In the genomic region with DNA sequence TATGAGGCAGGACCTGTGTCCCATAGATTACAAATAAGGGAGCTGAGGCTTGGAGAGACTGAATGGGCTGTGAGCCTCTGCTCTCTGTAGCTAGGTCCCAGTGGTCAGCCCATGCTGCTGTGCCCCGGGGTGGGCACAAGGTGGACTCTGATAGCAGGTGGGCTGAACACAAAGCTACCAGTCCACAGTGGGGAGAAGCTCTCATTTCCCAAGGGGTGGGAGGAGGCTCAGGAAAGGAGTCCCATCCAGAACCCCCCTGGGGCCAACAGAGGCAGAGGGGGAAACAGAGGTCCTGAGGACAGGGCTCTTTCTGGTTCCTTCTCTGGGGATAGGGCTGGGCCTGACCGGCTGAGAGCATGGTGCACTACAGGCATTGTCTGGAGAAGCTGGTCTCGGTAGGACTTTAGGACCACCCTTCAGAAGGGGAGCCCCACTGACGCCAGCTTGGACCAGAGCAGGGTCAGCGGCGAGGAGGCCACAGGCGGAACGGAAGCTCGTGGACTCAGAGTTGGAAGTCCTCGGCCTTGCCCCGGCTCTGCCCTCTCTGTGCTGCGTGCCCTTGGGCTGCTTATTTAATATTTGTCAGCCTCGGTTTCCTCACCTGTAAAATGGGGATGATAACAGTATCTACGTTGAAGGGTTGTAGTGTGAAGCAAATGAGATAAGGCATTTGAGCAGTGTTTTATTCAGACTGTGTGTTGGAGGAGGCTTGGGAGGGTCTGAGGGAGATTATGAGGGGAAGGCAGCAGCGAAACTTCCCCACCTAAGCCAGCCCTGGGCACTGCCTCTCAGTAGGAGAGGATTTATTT, we compare ENCODE assay signal across 21 cellular contexts. TPM values are rescaled to one million over a fixed set of nuclear protein-coding genes. Genes with fewer than 3 reads are reported as not detected.
DNase-seq lines count a peak whose midpoint lies in the region; ATAC-seq and TF ChIP-seq lines count a peak whose summit lies in the region.
"Had no signal": no experiment of that assay in that cellular context is flagged by ENCODE, and none has a peak within 500 bp of the region (broad histone marks: within the 10 kb centered on the region; RNA-seq: fewer than 3 reads in every experiment).

No MANE protein-coding gene starts in this region.

- in situ Hi-C loops in Panc1 (cut with HindIII; ENCODE audit: low pct_unique_long_range_greater_than_20kb, low sequenced_read_pairs), result no loop called here

- H3K27me3 ChIP-seq in Panc1 (ENCODE audit: control insufficient read depth, insufficient read depth, low read length), result no peaks in the 10 kb centered on the region
- H3K27me3 ChIP-seq in sigmoid colon, result no peaks in the 10 kb centered on the region
- H3K27me3 ChIP-seq: Peyer's patch had no signal

- no peak overlapping the region for H3K4me3 ChIP-seq in Panc1 (ENCODE audit: low read depth in 2 of 2, low read length in 2 of 2)
- H3K4me3 ChIP-seq in sigmoid colon, result no peak overlapping the region
- H3K4me3 ChIP-seq: Peyer's patch, SK-N-MC had no signal

- intact Hi-C loops in Panc1 (cut with micrococcal nuclease; ENCODE audit: unreplicated experiment), result loop anchor here (10.0 kb wide), 1 partner anchor 58 kb away; no protein-coding TSS in a partner anchor
- intact Hi-C loops in sigmoid colon (cut with DNase I), result no loop called here

- DNase-seq in activated effector memory CD4-positive, alpha-beta T cell treated with anti-CD3 and anti-CD28 coated beads, Interleukin-2, amount 50 U/mL, for 16 hours, result peak; percentile 48
- no peak for DNase-seq in activated effector memory CD4-positive, alpha-beta T cell treated with Interleukin-2 at 50 U/mL for 16 hours
- DNase-seq in Panc1 (ENCODE audit: low read depth, low spot score) (no peak), mesenteric fat pad (ENCODE audit: low spot score) (peak; percentile 62), sigmoid colon (peak; percentile 58), amygdala (lab: John Stamatoyannopoulos, UW) (no peak)
- DNase-seq: CD4-positive, CD25-positive, alpha-beta regulatory T cell; H9; IMR-90; NCI-H1048; NCI-H1417 treated with DMSO at 0.1 percent for 48 hours; NCI-H226; Peyer's patch; SIG-M5 had no signal

- CTCF ChIA-PET in Panc1 (lab: Charles Lee), result interaction anchor here (0.6 kb wide), 1 partner anchor 11 kb away, joined by 3 read pairs; no protein-coding TSS in a partner anchor

- no peaks in the 10 kb centered on the region for H3K9me3 ChIP-seq in Panc1 (ENCODE audit: control insufficient read depth, insufficient read depth, low read depth, low read length)
- no peaks in the 10 kb centered on the region for H3K9me3 ChIP-seq in sigmoid colon
- H3K9me3 ChIP-seq: Peyer's patch had no signal

- H3K36me3 ChIP-seq in Panc1 (ENCODE audit: control insufficient read depth, insufficient read depth, low read length) (no peaks in the 10 kb centered on the region), sigmoid colon (peaks cover 0 to 6% (median 0%) of the 10 kb centered on the region in 4 donors)
- H3K36me3 ChIP-seq: Peyer's patch had no signal

- TF ChIP-seq EP300 in sigmoid colon (IDR thresholded peaks at IDR 0.05), result no peak

- no peak for ATAC-seq in Panc1
- ATAC-seq in HG02571 (IDR thresholded peaks at IDR 0.05; ENCODE audit: unreplicated experiment), result no peak

- no peak for TF ChIP-seq POLR2A in sigmoid colon (IDR thresholded peaks at IDR 0.05)

- POLR2A ChIA-PET in Panc1 (lab: Charles Lee), result interaction anchor here (0.5 to 0.6 kb wide), 2 partner anchors 201 to 650 kb away, joined by 4 to 10 read pairs; no protein-coding TSS in a partner anchor

- H3K27ac ChIP-seq in Panc1 (ENCODE audit: low read length), result peak overlapping the region; percentile 14; the same call in 1 of the 2 replicates
- no peak overlapping the region for H3K27ac ChIP-seq in sigmoid colon
- H3K27ac ChIP-seq: KMS-11, Peyer's patch, SK-N-MC had no signal

- H3K4me1 ChIP-seq in Panc1 (ENCODE audit: control insufficient read depth, insufficient read depth, low read length) (peaks cover 6% of the 10 kb centered on the region; the same call in 1 of the 2 replicates), sigmoid colon (peaks cover 0 to 7% (median 4%) of the 10 kb centered on the region in 4 donors)
- H3K4me1 ChIP-seq: Peyer's patch had no signal

- no TSS peak for BruUV-seq in Panc1 (replicated peaks; lab: Mats Ljungman, UMichigan)

- WGBS in sigmoid colon, 2 donors, result 81 to 91% methylated on average over 15 of the region's 15 CpGs

- TF ChIP-seq CTCF in Panc1 (IDR thresholded peaks at IDR 0.05), result no peak
- TF ChIP-seq CTCF in sigmoid colon (IDR thresholded peaks at IDR 0.05), result no peak

RNA-seq across cellular contexts. Expression of a gene that starts 26.6 kb away (rescaled TPM):
- total RNA-seq in Panc1 (2021; ENCODE audit: unreplicated experiment) (18.3 TPM), mesenteric fat pad (20.1 TPM), sigmoid colon (10 to 100 TPM; 11.1 to 21.9 (median 18.4) TPM)
- polyA plus RNA-seq in Panc1 (2012; ENCODE audit: insufficient read length), result 5.5 TPM
- 10 to 100 TPM in 2 of 3 donors, 1 to 10 TPM in 1; 9.0 to 12.7 (median 10.2) TPM for polyA plus RNA-seq in sigmoid colon

RNA-seq across cellular contexts. Expression of a gene that starts 31.5 kb away (rescaled TPM):
- not detected for total RNA-seq in Panc1 (2021; ENCODE audit: unreplicated experiment)
- polyA plus RNA-seq in Panc1 (2012; ENCODE audit: insufficient read length), result not detected
- total RNA-seq in mesenteric fat pad, result 2.2 TPM
- 1 to 10 TPM in 2 of 4 donors, under 1 TPM in 1, not detected in 1; 0.71 to 5.0 (median 1.1) TPM for total RNA-seq in sigmoid colon
- polyA plus RNA-seq in sigmoid colon, result 10 to 100 TPM in 1 of 3 donors, not detected in 2; 15.6 TPM
- total RNA-seq: A172; CD4-positive, CD25-positive, alpha-beta regulatory T cell; Daoy; G401; IMR-90; Peyer's patch had no signal
- polyA plus RNA-seq: BJ; CD4-positive, CD25-positive, alpha-beta regulatory T cell; IMR-90 had no signal

RNA-seq across cellular contexts. Expression of a gene that starts 48.5 kb away (rescaled TPM):
- total RNA-seq in Panc1 (2021; ENCODE audit: unreplicated experiment) (74.4 TPM), mesenteric fat pad (48.9 TPM), sigmoid colon (10 to 100 TPM; 31.0 to 40.5 (median 34.0) TPM)
- 116 TPM for polyA plus RNA-seq in Panc1 (2012; ENCODE audit: insufficient read length)
- 10 to 100 TPM; 33.8 to 74.4 (median 36.0) TPM for polyA plus RNA-seq in sigmoid colon

Comparison
In these comparisons a context has a peak if more than half of its experiments do, and no peak if none do; other contexts are left out.
1. DNase-seq: peak in activated effector memory CD4-positive, alpha-beta T cell treated with anti-CD3 and anti-CD28 coated beads, Interleukin-2, amount 50 U/mL, for 16 hours (single experiment), mesenteric fat pad (single experiment) and sigmoid colon (single experiment); none in activated effector memory CD4-positive, alpha-beta T cell treated with Interleukin-2 at 50 U/mL for 16 hours (single experiment), Panc1 (single experiment) and amygdala (0 of 56).